In genomic region chr7:90473819-90474218, GRCh38 we compare ENCODE assay signal across 21 cellular contexts. TPM values are rescaled to one million over a fixed set of nuclear protein-coding genes. Genes with fewer than 3 reads are reported as not detected.
A peak's percentile ranks its signal among the peaks of the same experiment; 100 is the strongest.
DNase-seq lines count a peak whose midpoint lies in the region; FAIRE-seq and TF ChIP-seq lines count a peak whose summit lies in the region.
"Had no signal": no experiment of that assay in that cellular context is flagged by ENCODE, and none has a peak within 500 bp of the region (broad histone marks: within the 10 kb centered on the region; RNA-seq: fewer than 3 reads in every experiment).

No MANE protein-coding gene starts in this region.

- H3K27ac ChIP-seq in epithelial cell of prostate = peak overlapping the region; percentile 86
- H3K27ac ChIP-seq in caudate nucleus (ENCODE audit: low read depth, low read length) = no peak overlapping the region
- H3K27ac ChIP-seq: C4-2B had no signal

- DNase-seq in amniotic epithelial cell (ENCODE audit: low read depth) = peak; percentile 69
- no peak for DNase-seq in epithelial cell of prostate (ENCODE audit: low read depth, low spot score)
- peak; percentile 56 for DNase-seq in iris pigment epithelial cell (ENCODE audit: low read depth)
- no peak for DNase-seq in urothelium cell line (ENCODE audit: low spot score)
- no peak for DNase-seq in iPS-NIHi7 (ENCODE audit: extremely low spot score)
- DNase-seq in chondrocyte (ENCODE audit: low spot score) = no peak
- no peak for DNase-seq in caudate nucleus (lab: John Stamatoyannopoulos, UW)
- DNase-seq: AML-193, H7, HFFc6, KG1, NCI-H1417 treated with DMSO at 0.1 percent for 48 hours, NCI-H187 treated with DMSO at 0.1 percent for 48 hours, NCI-H524 treated with DMSO at 0.1 percent for 48 hours, RPMI8226, SIG-M5 had no signal

- FAIRE-seq in urothelium cell line (lab: Jason Lieb, UNC) = peak; percentile 95
- FAIRE-seq: D721Med, GM12892, HepG2 had no signal

- H3K9me3 Mint-ChIP-seq in chondrocyte (ENCODE audit: low read depth) = no peaks in the 10 kb centered on the region
- H3K9me3 Mint-ChIP-seq: HFFc6 had no signal

- H3K27ac Mint-ChIP-seq in chondrocyte (ENCODE audit: unreplicated experiment) = no peak overlapping the region

- peaks cover 21% of the 10 kb centered on the region for H3K4me1 Mint-ChIP-seq in chondrocyte (ENCODE audit: low read depth)

- no peak for TF ChIP-seq CTCF in chondrocyte (IDR thresholded peaks at IDR 0.05)

- H3K36me3 Mint-ChIP-seq in chondrocyte (ENCODE audit: low read depth) = no peaks in the 10 kb centered on the region

- no peak overlapping the region for H3K4me3 Mint-ChIP-seq in chondrocyte (ENCODE audit: unreplicated experiment)

- no peaks in the 10 kb centered on the region for H3K27me3 Mint-ChIP-seq in chondrocyte (ENCODE audit: low read depth)

RNA-seq across cellular contexts. Expression of gene PTTG1IP2, which starts 4.4 kb away (rescaled TPM):
- total RNA-seq in chondrocyte = not detected in 3 replicates
- total RNA-seq: HepG2, HFFc6, PC-3 had no signal

Comparison
In these comparisons a context has a peak if more than half of its experiments do, and no peak if none do; other contexts are left out.
1. DNase-seq: peak in amniotic epithelial cell (single experiment) and iris pigment epithelial cell (single experiment); none in epithelial cell of prostate (single experiment), urothelium cell line (single experiment), iPS-NIHi7 (single experiment), chondrocyte (single experiment) and caudate nucleus (0 of 61).